In genomic region chrX:78945186-78945912, GRCh38 we compare ENCODE assay signal across 1 cellular context.
TF ChIP-seq lines count a peak whose summit lies in the region.

P2RY10 (plus strand) TSS chrX:78945391; CDS start chrX:78960521, 15,130 bp downstream.

TF ChIP-seq in GM12878, 131 proteins besides CTCF, POLR2A, EP300 and RAD21 (continued from another document and continues in another):
- TF ChIP-seq, protein P1, sequence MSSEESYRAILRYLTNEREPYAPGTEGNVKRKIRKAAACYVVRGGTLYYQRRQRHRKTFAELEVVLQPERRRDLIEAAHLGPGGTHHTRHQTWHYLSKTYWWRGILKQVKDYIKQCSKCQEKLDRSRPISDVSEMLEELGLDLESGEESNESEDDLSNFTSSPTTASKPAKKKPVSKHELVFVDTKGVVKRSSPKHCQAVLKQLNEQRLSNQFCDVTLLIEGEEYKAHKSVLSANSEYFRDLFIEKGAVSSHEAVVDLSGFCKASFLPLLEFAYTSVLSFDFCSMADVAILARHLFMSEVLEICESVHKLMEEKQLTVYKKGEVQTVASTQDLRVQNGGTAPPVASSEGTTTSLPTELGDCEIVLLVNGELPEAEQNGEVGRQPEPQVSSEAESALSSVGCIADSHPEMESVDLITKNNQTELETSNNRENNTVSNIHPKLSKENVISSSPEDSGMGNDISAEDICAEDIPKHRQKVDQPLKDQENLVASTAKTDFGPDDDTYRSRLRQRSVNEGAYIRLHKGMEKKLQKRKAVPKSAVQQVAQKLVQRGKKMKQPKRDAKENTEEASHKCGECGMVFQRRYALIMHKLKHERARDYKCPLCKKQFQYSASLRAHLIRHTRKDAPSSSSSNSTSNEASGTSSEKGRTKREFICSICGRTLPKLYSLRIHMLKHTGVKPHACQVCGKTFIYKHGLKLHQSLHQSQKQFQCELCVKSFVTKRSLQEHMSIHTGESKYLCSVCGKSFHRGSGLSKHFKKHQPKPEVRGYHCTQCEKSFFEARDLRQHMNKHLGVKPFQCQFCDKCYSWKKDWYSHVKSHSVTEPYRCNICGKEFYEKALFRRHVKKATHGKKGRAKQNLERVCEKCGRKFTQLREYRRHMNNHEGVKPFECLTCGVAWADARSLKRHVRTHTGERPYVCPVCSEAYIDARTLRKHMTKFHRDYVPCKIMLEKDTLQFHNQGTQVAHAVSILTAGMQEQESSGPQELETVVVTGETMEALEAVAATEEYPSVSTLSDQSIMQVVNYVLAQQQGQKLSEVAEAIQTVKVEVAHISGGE (CRISPR knock-in tag; IDR thresholded peaks at IDR 0.05) = no peak
- TF ChIP-seq SUPT20H (IDR thresholded peaks at IDR 0.05; ENCODE audit: borderline replicate concordance, control insufficient read depth, low read depth, low read length) = no peak
- TF ChIP-seq, protein P2, sequence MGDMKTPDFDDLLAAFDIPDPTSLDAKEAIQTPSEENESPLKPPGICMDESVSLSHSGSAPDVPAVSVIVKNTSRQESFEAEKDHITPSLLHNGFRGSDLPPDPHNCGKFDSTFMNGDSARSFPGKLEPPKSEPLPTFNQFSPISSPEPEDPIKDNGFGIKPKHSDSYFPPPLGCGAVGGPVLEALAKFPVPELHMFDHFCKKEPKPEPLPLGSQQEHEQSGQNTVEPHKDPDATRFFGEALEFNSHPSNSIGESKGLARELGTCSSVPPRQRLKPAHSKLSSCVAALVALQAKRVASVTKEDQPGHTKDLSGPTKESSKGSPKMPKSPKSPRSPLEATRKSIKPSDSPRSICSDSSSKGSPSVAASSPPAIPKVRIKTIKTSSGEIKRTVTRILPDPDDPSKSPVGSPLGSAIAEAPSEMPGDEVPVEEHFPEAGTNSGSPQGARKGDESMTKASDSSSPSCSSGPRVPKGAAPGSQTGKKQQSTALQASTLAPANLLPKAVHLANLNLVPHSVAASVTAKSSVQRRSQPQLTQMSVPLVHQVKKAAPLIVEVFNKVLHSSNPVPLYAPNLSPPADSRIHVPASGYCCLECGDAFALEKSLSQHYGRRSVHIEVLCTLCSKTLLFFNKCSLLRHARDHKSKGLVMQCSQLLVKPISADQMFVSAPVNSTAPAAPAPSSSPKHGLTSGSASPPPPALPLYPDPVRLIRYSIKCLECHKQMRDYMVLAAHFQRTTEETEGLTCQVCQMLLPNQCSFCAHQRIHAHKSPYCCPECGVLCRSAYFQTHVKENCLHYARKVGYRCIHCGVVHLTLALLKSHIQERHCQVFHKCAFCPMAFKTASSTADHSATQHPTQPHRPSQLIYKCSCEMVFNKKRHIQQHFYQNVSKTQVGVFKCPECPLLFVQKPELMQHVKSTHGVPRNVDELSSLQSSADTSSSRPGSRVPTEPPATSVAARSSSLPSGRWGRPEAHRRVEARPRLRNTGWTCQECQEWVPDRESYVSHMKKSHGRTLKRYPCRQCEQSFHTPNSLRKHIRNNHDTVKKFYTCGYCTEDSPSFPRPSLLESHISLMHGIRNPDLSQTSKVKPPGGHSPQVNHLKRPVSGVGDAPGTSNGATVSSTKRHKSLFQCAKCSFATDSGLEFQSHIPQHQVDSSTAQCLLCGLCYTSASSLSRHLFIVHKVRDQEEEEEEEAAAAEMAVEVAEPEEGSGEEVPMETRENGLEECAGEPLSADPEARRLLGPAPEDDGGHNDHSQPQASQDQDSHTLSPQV (IDR thresholded peaks at IDR 0.05) = no peak
- TF ChIP-seq FOS (IDR thresholded peaks at IDR 0.05; ENCODE audit: borderline replicate concordance, extremely low read depth, insufficient read length) = no peak
- TF ChIP-seq MLLT1 (IDR thresholded peaks at IDR 0.05) = peak; percentile 75; the same call in 1 of the 2 replicates
- no peak for TF ChIP-seq SMARCA5 (IDR thresholded peaks at IDR 0.05)
- TF ChIP-seq ZNF207 (IDR thresholded peaks at IDR 0.05; ENCODE audit: borderline replicate concordance) = no peak
- TF ChIP-seq, protein P3, sequence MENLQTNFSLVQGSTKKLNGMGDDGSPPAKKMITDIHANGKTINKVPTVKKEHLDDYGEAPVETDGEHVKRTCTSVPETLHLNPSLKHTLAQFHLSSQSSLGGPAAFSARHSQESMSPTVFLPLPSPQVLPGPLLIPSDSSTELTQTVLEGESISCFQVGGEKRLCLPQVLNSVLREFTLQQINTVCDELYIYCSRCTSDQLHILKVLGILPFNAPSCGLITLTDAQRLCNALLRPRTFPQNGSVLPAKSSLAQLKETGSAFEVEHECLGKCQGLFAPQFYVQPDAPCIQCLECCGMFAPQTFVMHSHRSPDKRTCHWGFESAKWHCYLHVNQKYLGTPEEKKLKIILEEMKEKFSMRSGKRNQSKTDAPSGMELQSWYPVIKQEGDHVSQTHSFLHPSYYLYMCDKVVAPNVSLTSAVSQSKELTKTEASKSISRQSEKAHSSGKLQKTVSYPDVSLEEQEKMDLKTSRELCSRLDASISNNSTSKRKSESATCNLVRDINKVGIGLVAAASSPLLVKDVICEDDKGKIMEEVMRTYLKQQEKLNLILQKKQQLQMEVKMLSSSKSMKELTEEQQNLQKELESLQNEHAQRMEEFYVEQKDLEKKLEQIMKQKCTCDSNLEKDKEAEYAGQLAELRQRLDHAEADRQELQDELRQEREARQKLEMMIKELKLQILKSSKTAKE (IDR thresholded peaks at IDR 0.05; ENCODE audit: low read depth, poor library complexity, severe bottlenecking) = peak; percentile 35
- TF ChIP-seq SUZ12 (IDR thresholded peaks at IDR 0.05; ENCODE audit: unreplicated experiment) = no peak
- TF ChIP-seq ZNF622 (IDR thresholded peaks at IDR 0.05) = no peak
- TF ChIP-seq BRCA1 (IDR thresholded peaks at IDR 0.05; ENCODE audit: low read depth, low read length) = no peak
- no peak for TF ChIP-seq NFXL1 (IDR thresholded peaks at IDR 0.05; ENCODE audit: borderline replicate concordance)
- no peak for TF ChIP-seq ATF3 (IDR thresholded peaks at IDR 0.05; ENCODE audit: borderline replicate concordance, extremely low read depth, low read depth, low read length)
- no peak for TF ChIP-seq STAT3 (IDR thresholded peaks at IDR 0.05; ENCODE audit: low read depth, low read length)
- TF ChIP-seq, protein P4, sequence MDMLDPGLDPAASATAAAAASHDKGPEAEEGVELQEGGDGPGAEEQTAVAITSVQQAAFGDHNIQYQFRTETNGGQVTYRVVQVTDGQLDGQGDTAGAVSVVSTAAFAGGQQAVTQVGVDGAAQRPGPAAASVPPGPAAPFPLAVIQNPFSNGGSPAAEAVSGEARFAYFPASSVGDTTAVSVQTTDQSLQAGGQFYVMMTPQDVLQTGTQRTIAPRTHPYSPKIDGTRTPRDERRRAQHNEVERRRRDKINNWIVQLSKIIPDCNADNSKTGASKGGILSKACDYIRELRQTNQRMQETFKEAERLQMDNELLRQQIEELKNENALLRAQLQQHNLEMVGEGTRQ (IDR thresholded peaks at IDR 0.05; ENCODE audit: borderline replicate concordance, low read depth, low read length) = no peak
- peak; percentile 67 for TF ChIP-seq CREB1 (IDR thresholded peaks at IDR 0.05; ENCODE audit: low read depth)
- no peak for TF ChIP-seq IRF5 (IDR thresholded peaks at IDR 0.05; ENCODE audit: borderline replicate concordance)
- TF ChIP-seq CREM (IDR thresholded peaks at IDR 0.05; ENCODE audit: low read depth) = 0 out of 2 replicates have a peak, but pooled peaks have one; percentile 34
- TF ChIP-seq ZSCAN29 (IDR thresholded peaks at IDR 0.05) = no peak
- TF ChIP-seq GATAD2B (conservative IDR thresholded peaks at IDR 0.05; ENCODE audit: low read depth) = no peak
- 0 out of 2 replicates have a peak, but pooled peaks have one; percentile 36 for TF ChIP-seq NBN (IDR thresholded peaks at IDR 0.05)
- TF ChIP-seq SIN3A (IDR thresholded peaks at IDR 0.05; ENCODE audit: low read depth, low read length) = peak; percentile 66; the same call in 1 of the 2 replicates
- TF ChIP-seq, protein P5, sequence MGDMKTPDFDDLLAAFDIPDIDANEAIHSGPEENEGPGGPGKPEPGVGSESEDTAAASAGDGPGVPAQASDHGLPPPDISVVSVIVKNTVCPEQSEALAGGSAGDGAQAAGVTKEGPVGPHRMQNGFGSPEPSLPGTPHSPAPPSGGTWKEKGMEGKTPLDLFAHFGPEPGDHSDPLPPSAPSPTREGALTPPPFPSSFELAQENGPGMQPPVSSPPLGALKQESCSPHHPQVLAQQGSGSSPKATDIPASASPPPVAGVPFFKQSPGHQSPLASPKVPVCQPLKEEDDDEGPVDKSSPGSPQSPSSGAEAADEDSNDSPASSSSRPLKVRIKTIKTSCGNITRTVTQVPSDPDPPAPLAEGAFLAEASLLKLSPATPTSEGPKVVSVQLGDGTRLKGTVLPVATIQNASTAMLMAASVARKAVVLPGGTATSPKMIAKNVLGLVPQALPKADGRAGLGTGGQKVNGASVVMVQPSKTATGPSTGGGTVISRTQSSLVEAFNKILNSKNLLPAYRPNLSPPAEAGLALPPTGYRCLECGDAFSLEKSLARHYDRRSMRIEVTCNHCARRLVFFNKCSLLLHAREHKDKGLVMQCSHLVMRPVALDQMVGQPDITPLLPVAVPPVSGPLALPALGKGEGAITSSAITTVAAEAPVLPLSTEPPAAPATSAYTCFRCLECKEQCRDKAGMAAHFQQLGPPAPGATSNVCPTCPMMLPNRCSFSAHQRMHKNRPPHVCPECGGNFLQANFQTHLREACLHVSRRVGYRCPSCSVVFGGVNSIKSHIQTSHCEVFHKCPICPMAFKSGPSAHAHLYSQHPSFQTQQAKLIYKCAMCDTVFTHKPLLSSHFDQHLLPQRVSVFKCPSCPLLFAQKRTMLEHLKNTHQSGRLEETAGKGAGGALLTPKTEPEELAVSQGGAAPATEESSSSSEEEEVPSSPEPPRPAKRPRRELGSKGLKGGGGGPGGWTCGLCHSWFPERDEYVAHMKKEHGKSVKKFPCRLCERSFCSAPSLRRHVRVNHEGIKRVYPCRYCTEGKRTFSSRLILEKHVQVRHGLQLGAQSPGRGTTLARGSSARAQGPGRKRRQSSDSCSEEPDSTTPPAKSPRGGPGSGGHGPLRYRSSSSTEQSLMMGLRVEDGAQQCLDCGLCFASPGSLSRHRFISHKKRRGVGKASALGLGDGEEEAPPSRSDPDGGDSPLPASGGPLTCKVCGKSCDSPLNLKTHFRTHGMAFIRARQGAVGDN (IDR thresholded peaks at IDR 0.05) = peak; percentile 70; the same call in 1 of the 2 replicates
- TF ChIP-seq IKZF2 (IDR thresholded peaks at IDR 0.05) = peak; percentile 67 to 73; a peak in 2 of 4 replicates
- TF ChIP-seq NKRF (conservative IDR thresholded peaks at IDR 0.05) = peak; percentile 59
- no peak for TF ChIP-seq SIX5 (IDR thresholded peaks at IDR 0.05; ENCODE audit: low read depth, low read length, severe bottlenecking)
- no peak for TF ChIP-seq CBX3 (IDR thresholded peaks at IDR 0.05; ENCODE audit: borderline replicate concordance, low read depth)
- TF ChIP-seq BACH1 (IDR thresholded peaks at IDR 0.05; ENCODE audit: borderline replicate concordance) = no peak
- TF ChIP-seq ASH2L (IDR thresholded peaks at IDR 0.05; ENCODE audit: borderline replicate concordance, low read depth) = no peak
- 0 out of 2 replicates have a peak, but pooled peaks have one; percentile 18 for TF ChIP-seq YY1 (IDR thresholded peaks at IDR 0.05; ENCODE audit: low read depth, low read length)
- no peak for TF ChIP-seq TCF3 (IDR thresholded peaks at IDR 0.05; ENCODE audit: borderline replicate concordance, insufficient read depth, low read depth, low read length)
- no peak for TF ChIP-seq NR2C1 (IDR thresholded peaks at IDR 0.05)
- no peak; the same call in 1 of the 2 replicates for TF ChIP-seq CHD1 (IDR thresholded peaks at IDR 0.05; ENCODE audit: low read depth, low read length)
- TF ChIP-seq EED (IDR thresholded peaks at IDR 0.05; ENCODE audit: low read depth) = 0 out of 2 replicates have a peak, but pooled peaks have one; percentile 52
- TF ChIP-seq MEF2B (IDR thresholded peaks at IDR 0.05; ENCODE audit: partially characterized antibody, poor library complexity, severe bottlenecking) = peak; percentile 50
- TF ChIP-seq NFIC (IDR thresholded peaks at IDR 0.05; ENCODE audit: low read depth, low read length) = peak; percentile 34; the same call in 1 of the 2 replicates
